In the genomic region with DNA sequence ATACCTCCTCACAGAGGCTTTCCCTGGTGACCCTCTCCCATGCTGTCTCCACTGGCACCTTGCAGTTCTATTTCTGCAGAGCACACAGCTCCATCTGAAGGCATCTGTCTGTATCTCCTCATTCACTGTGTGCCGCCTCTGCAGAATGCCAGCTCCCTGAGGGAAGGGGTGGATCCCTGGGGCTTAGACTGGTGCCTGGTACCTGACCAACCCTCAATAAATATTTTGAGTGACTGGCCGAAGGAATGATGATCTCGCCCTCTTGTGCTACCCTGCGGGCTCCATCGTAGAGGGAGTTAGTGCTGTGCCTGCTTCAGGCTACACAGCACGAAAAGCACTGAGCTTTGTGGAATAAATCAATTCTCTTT, we compare ENCODE assay signal across 8 cellular contexts. TPM values are rescaled to one million over a fixed set of nuclear protein-coding genes. Genes with fewer than 3 reads are reported as not detected.
A peak's percentile ranks its signal among the peaks of the same experiment; 100 is the strongest.
DNase-seq lines count a peak whose midpoint lies in the region; ATAC-seq and TF ChIP-seq lines count a peak whose summit lies in the region.

No MANE protein-coding gene starts in this region.

- H3F3A ChIP-seq in PC-9 (ENCODE audit: insufficient read depth, low read depth) = peaks cover 53% of the 10 kb centered on the region

- no peaks in the 10 kb centered on the region for H3K9me2 ChIP-seq in PC-9 (ENCODE audit: insufficient read depth)

- no peak overlapping the region for H2AFZ ChIP-seq in PC-9

- H3K79me2 ChIP-seq in PC-9 (ENCODE audit: low read depth) = 0 out of 2 replicates have a peak, but pooled peaks cover 3% of the 10 kb centered on the region

- H3K9me3 ChIP-seq in PC-9 (ENCODE audit: insufficient read depth, low read depth) = no peaks in the 10 kb centered on the region

- intact Hi-C loops in PC-9 (cut with micrococcal nuclease; ENCODE audit: unreplicated experiment) = loop anchor here (5.0 kb wide), 2 partner anchors 166 to 371 kb away; a partner anchor contains a TSS

- no peak overlapping the region for H3K4me3 ChIP-seq in PC-9
- no peak overlapping the region for H3K4me3 ChIP-seq in epithelial cell of esophagus (ENCODE audit: low read length)

- ATAC-seq in GM19351 (IDR thresholded peaks at IDR 0.05; ENCODE audit: unreplicated experiment) = no peak

- H3K27me3 ChIP-seq in PC-9 (ENCODE audit: insufficient read depth, low read depth) = no peaks in the 10 kb centered on the region

- no TSS peak for BruUV-seq in PC-9 (replicated peaks; lab: Mats Ljungman, UMichigan)

- POLR2A ChIA-PET in PC-9 (lab: Charles Lee; ENCODE audit: unreplicated experiment) = interaction anchor here (0.6 kb wide), 1 partner anchor 165 kb away, joined by 5 read pairs; no protein-coding TSS in a partner anchor

- no peak for TF ChIP-seq CTCF in PC-9 (conservative IDR thresholded peaks at IDR 0.05)
- TF ChIP-seq CTCF in epithelial cell of esophagus (IDR thresholded peaks at IDR 0.05; ENCODE audit: insufficient read depth, low read depth, low read length, missing control alignments) = no peak
- no peak for TF ChIP-seq CTCF in GM13976 (IDR thresholded peaks at IDR 0.05; ENCODE audit: borderline replicate concordance, control extremely low read depth, extremely low read depth, insufficient read depth, missing control alignments)

- DNase-seq in DMS114 treated with DMSO at 0.1 percent for 48 hours (lab: John Stamatoyannopoulos, UW; ENCODE audit: unreplicated experiment) (peak; percentile 11), PC-9 (no peak), epithelial cell of esophagus (ENCODE audit: low read depth) (peak; percentile 12), putamen (ENCODE audit: low spot score) (peak; percentile 47), NCI-H2196 treated with DMSO at 0.1 percent for 48 hours (lab: John Stamatoyannopoulos, UW; ENCODE audit: unreplicated experiment) (no peak), GM13976 (ENCODE audit: low spot score) (no peak), AG08396 (ENCODE audit: low spot score) (no peak)

- CTCF ChIA-PET in PC-9 (lab: Charles Lee) = interaction anchor here (0.7 to 0.9 kb wide), 2 partner anchors 254 to 281 kb away, joined by 3 read pairs; no protein-coding TSS in a partner anchor

- no peak overlapping the region for H3K27ac ChIP-seq in PC-9

- in situ Hi-C loops in GM13976 (cut with MboI; ENCODE audit: low sequenced_read_pairs, unreplicated experiment) = loop anchor here (25.0 kb wide), 1 partner anchor 361 kb away; a partner anchor contains a TSS

- H4K20me1 ChIP-seq in PC-9 (ENCODE audit: insufficient read depth) = no peaks in the 10 kb centered on the region

- no peaks in the 10 kb centered on the region for H3K36me3 ChIP-seq in PC-9 (ENCODE audit: low read depth)

- H3K4me2 ChIP-seq in PC-9 = peak overlapping the region; percentile 97; the same call in 1 of the 2 replicates

- peaks cover 20% of the 10 kb centered on the region for H3K4me1 ChIP-seq in PC-9 (replicated peaks; ENCODE audit: insufficient read depth)

RNA-seq across cellular contexts. Expression of a gene that starts 1.6 kb away (rescaled TPM):
- 28.2 and 29.1 TPM in 2 replicates for total RNA-seq in PC-9 (2021)

RNA-seq across cellular contexts. Expression of a gene that starts 53.8 kb away (rescaled TPM):
- total RNA-seq in PC-9 (2021) = 1.5 and 2.5 TPM in 2 replicates

Comparison
In these comparisons a context has a peak if more than half of its experiments do, and no peak if none do; other contexts are left out.
1. DNase-seq: peak in DMS114 treated with DMSO at 0.1 percent for 48 hours (single experiment), epithelial cell of esophagus (single experiment) and putamen (single experiment); none in PC-9 (0 of 2), NCI-H2196 treated with DMSO at 0.1 percent for 48 hours (single experiment), GM13976 (single experiment) and AG08396 (single experiment).